ENCODE assay signal across 15 cellular contexts in the genomic region with DNA sequence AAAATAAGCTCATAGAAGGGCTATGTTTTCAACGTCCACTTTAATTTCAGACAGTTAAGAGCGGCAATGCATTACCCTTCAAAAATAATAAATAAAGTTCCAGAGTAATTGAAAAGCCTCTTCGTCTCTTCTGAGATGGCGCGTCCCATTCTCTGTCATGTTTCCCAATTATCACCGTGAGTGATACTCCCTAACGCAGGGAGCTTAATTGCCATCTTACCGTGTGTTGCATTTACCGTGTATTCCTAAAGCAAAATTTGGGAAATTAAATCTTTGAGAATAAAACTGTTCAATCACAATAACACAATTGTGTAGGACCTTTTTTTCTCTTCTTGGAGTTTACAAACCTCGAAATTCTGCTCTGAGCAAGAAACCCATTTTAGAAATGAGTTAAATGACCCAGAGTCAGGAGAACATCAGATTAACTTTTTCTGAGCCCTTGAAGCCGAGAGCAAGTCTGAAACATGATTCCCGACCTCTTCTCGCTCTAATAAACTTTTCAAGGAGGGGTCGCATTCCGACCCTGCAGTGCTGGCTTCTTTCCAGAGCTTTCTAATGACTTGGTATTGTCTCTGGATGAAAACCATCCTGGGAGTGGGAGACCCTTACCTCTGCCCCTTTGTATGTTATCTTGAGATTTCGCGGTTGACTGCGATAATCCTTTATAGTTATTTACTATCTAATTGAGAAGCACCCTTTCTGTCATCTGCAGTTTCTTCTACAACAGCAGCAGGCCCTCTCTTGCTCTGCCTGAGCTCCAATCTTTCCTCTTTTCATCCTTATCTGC.
"Had no signal": no experiment of that assay in that cellular context is flagged by ENCODE, and none has a peak within 500 bp of the region (broad histone marks: within the 10 kb centered on the region; RNA-seq: fewer than 3 reads in every experiment).

No MANE protein-coding gene starts in this region.

- H3K36me3 ChIP-seq: esophagus muscularis mucosa, left ventricle myocardium inferior, ovary, thoracic aorta had no signal

- DNase-seq: activated CD4-positive, alpha-beta T cell treated with anti-CD3 and anti-CD28 coated beads, Interleukin-2, amount 10 ng/mL, durations not matched to agents 24 days and 14 days; activated CD4-positive, CD25-positive, alpha-beta regulatory T cell; activated CD8-positive, alpha-beta memory T cell treated with anti-CD3 and anti-CD28 coated beads, Interleukin-2, amount 50 U/mL, for 48 hours; activated CD8-positive, alpha-beta T cell treated with anti-CD3 and anti-CD28 coated beads, Interleukin-2, amount 10 ng/mL, durations not matched to agents 7 days and 5 days; activated gamma-delta T cell; activated T-cell treated with anti-CD3 and anti-CD28 coated beads, Interleukin-2, amount 50 U/mL, for 72 hours; caudate nucleus; left ventricle myocardium inferior; natural killer cell; ovary had no signal

- H3K36me3 Mint-ChIP-seq: activated naive CD4-positive, alpha-beta T cell treated with anti-CD3 and anti-CD28 coated beads, Interleukin-2, amount 50 U/mL, for 72 hours; natural killer cell; stimulated activated effector memory CD8-positive, alpha-beta T cell treated with anti-CD3 and anti-CD28 coated beads, Interleukin-12 subunit alpha, Interleukin-12 subunit beta, amount 100 ng/mL, for 72 hours had no signal

- H3K27me3 ChIP-seq: hepatocyte, ovary had no signal

- ATAC-seq: activated CD8-positive, alpha-beta T cell treated with anti-CD3 and anti-CD28 coated beads, Interleukin-2, amount 10 ng/mL, durations not matched to agents 7 days and 5 days; activated naive CD4-positive, alpha-beta T cell treated with anti-CD3 and anti-CD28 coated beads, Interleukin-2, amount 50 U/mL, for 72 hours; activated T-cell treated with anti-CD3 and anti-CD28 coated beads, Interleukin-2, amount 50 U/mL, for 72 hours; natural killer cell; stimulated activated effector memory CD8-positive, alpha-beta T cell treated with anti-CD3 and anti-CD28 coated beads, Interleukin-12 subunit alpha, Interleukin-12 subunit beta, amount 100 ng/mL, for 72 hours had no signal

- H3K9me3 Mint-ChIP-seq: activated CD4-positive, alpha-beta T cell treated with anti-CD3 and anti-CD28 coated beads, Interleukin-2, amount 10 ng/mL, durations not matched to agents 24 days and 14 days; activated naive CD4-positive, alpha-beta T cell treated with anti-CD3 and anti-CD28 coated beads, Interleukin-2, amount 50 U/mL, for 72 hours; activated T-cell treated with anti-CD3 and anti-CD28 coated beads, Interleukin-2, amount 50 U/mL, for 72 hours; natural killer cell; stimulated activated effector memory CD8-positive, alpha-beta T cell treated with anti-CD3 and anti-CD28 coated beads, Interleukin-12 subunit alpha, Interleukin-12 subunit beta, amount 100 ng/mL, for 72 hours had no signal

- H3K9me3 ChIP-seq: esophagus muscularis mucosa, left ventricle myocardium inferior, ovary, thoracic aorta had no signal

- H3K4me3 Mint-ChIP-seq: activated CD4-positive, alpha-beta T cell treated with anti-CD3 and anti-CD28 coated beads, Interleukin-2, amount 10 ng/mL, durations not matched to agents 24 days and 14 days; activated CD8-positive, alpha-beta T cell treated with anti-CD3 and anti-CD28 coated beads, Interleukin-2, amount 10 ng/mL, durations not matched to agents 7 days and 5 days; activated T-cell treated with anti-CD3 and anti-CD28 coated beads, Interleukin-2, amount 50 U/mL, for 72 hours; natural killer cell; stimulated activated effector memory CD8-positive, alpha-beta T cell treated with anti-CD3 and anti-CD28 coated beads, Interleukin-12 subunit alpha, Interleukin-12 subunit beta, amount 100 ng/mL, for 72 hours had no signal

- H3K27ac Mint-ChIP-seq: activated CD4-positive, alpha-beta T cell treated with anti-CD3 and anti-CD28 coated beads, Interleukin-2, amount 10 ng/mL, durations not matched to agents 24 days and 14 days; activated CD8-positive, alpha-beta T cell treated with anti-CD3 and anti-CD28 coated beads, Interleukin-2, amount 10 ng/mL, durations not matched to agents 7 days and 5 days; activated naive CD4-positive, alpha-beta T cell treated with anti-CD3 and anti-CD28 coated beads, Interleukin-2, amount 50 U/mL, for 72 hours; activated T-cell treated with anti-CD3 and anti-CD28 coated beads, Interleukin-2, amount 50 U/mL, for 72 hours; natural killer cell; stimulated activated effector memory CD8-positive, alpha-beta T cell treated with anti-CD3 and anti-CD28 coated beads, Interleukin-12 subunit alpha, Interleukin-12 subunit beta, amount 100 ng/mL, for 72 hours had no signal

- H3K27ac ChIP-seq: esophagus muscularis mucosa, hepatocyte, left ventricle myocardium inferior, ovary, thoracic aorta had no signal

- H3K4me1 Mint-ChIP-seq: activated CD4-positive, alpha-beta T cell treated with anti-CD3 and anti-CD28 coated beads, Interleukin-2, amount 10 ng/mL, durations not matched to agents 24 days and 14 days; natural killer cell; stimulated activated effector memory CD8-positive, alpha-beta T cell treated with anti-CD3 and anti-CD28 coated beads, Interleukin-12 subunit alpha, Interleukin-12 subunit beta, amount 100 ng/mL, for 72 hours had no signal

- H3K4me3 ChIP-seq: esophagus muscularis mucosa, hepatocyte, left ventricle myocardium inferior, ovary, thoracic aorta had no signal
